In genomic region chr5:43560128-43560527, GRCh38 we compare ENCODE assay signal across 1 cellular context.
TF ChIP-seq lines count a peak whose summit lies in the region.

No MANE protein-coding gene starts in this region.

TF ChIP-seq in H1, 55 proteins besides CTCF, POLR2A, EP300 and RAD21:
- TF ChIP-seq TBP (IDR thresholded peaks at IDR 0.05; ENCODE audit: low read depth, low read length): no peak
- TF ChIP-seq SP4 (IDR thresholded peaks at IDR 0.05; ENCODE audit: low read length): no peak
- TF ChIP-seq KDM4A (IDR thresholded peaks at IDR 0.05; ENCODE audit: low read depth, low read length, severe bottlenecking): no peak
